Comparison of ENCODE assay signal across 15 cellular contexts in the genomic region with DNA sequence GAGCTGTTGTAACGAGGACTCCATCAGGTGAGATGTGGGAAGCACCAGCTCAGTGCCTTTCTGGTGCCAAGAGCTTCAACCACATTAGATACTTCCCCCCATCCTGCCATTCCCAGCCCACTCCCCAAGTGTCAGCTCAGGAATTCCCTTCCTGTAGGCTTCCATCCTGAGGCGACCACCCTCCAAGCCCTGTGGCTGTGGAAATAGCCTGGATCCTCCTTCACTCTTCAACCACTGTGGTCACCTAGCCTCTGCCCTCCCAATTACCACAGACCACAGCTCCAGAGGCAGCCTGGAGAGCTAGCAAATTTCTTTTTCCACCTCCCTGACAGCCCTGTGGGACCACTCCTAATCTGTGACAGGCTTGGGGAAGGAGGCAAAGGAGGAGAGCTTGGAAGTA.
"Had no signal": no experiment of that assay in that cellular context is flagged by ENCODE, and none has a peak within 500 bp of the region (broad histone marks: within the 10 kb centered on the region; RNA-seq: fewer than 3 reads in every experiment).

No MANE protein-coding gene starts in this region.

- H3K27ac Mint-ChIP-seq: neural progenitor cell had no signal

- H3K9me3 ChIP-seq: adrenal gland, heart right ventricle, pancreas, transverse colon had no signal

- H3K4me1 ChIP-seq: adrenal gland, pancreas, transverse colon had no signal

- H3K4me3 ChIP-seq: adrenal gland, heart right ventricle, neural progenitor cell, pancreas, SK-N-MC, transverse colon had no signal

- ATAC-seq: heart right ventricle, left ventricle myocardium superior, pancreas had no signal

- H3K9ac ChIP-seq: neural progenitor cell had no signal

- H3K9me3 Mint-ChIP-seq: neural progenitor cell had no signal

- H3K36me3 Mint-ChIP-seq: neural progenitor cell had no signal

- H3K4me3 Mint-ChIP-seq: neural progenitor cell had no signal

- H3K27ac ChIP-seq: adrenal gland, heart right ventricle, neural progenitor cell, pancreas, SK-N-MC, transverse colon had no signal

- DNase-seq: activated CD4-positive, alpha-beta T cell treated with anti-CD3 and anti-CD28 coated beads, Interleukin-2, amount 50 U/mL, for 1 hour; activated CD4-positive, CD25-positive, alpha-beta regulatory T cell; activated naive CD4-positive, alpha-beta T cell treated with anti-CD3 and anti-CD28 coated beads, Interleukin-2, amount 50 U/mL, for 16 hours; adrenal gland; heart right ventricle; islet precursor cell; left ventricle myocardium superior; pancreas; retina; small intestine; stimulated activated naive CD4-positive, alpha-beta T cell; substantia nigra; transverse colon had no signal

- H3K4me2 ChIP-seq: neural progenitor cell had no signal

- H3K36me3 ChIP-seq: adrenal gland, heart right ventricle, neural progenitor cell, pancreas, transverse colon had no signal

- H3K27me3 ChIP-seq: adrenal gland, heart right ventricle, neural progenitor cell, pancreas, transverse colon had no signal
